14 cellular contexts compared by ENCODE assay signal in genomic region chr2:135870571-135870970, GRCh38. TPM values are rescaled to one million over a fixed set of nuclear protein-coding genes. Genes with fewer than 3 reads are reported as not detected.
DNase-seq lines count a peak whose midpoint lies in the region; ATAC-seq and TF ChIP-seq lines count a peak whose summit lies in the region.
"Had no signal": no experiment of that assay in that cellular context is flagged by ENCODE, and none has a peak within 500 bp of the region (broad histone marks: within the 10 kb centered on the region; RNA-seq: fewer than 3 reads in every experiment).

No MANE protein-coding gene starts in this region.

- H3K27me3 Mint-ChIP-seq in T-helper 2 cell treated with Interferon-gamma antibody and Interleukin-4, amounts not matched to agents 5 μg/mL and 100 μg/mL, for 36 hours (ENCODE audit: low read depth): no peaks in the 10 kb centered on the region
- H3K27me3 Mint-ChIP-seq: naive thymus-derived CD4-positive, alpha-beta T cell had no signal

- peak overlapping the region; percentile 8 for H3K4me3 Mint-ChIP-seq in T-helper 2 cell treated with Interferon-gamma antibody and Interleukin-4, amounts not matched to agents 5 μg/mL and 100 μg/mL, for 36 hours
- H3K4me3 Mint-ChIP-seq: naive thymus-derived CD4-positive, alpha-beta T cell had no signal

- dilution Hi-C loops in mammary epithelial cell (cut with HindIII; ENCODE audit: low sequenced_read_pairs): no loop called here

- TF ChIP-seq POLR2A in Peyer's patch (IDR thresholded peaks at IDR 0.05): no peak

- 100% methylated on average over 1 of the region's 1 CpG for WGBS in mammary epithelial cell (ENCODE audit: low coverage, missing lambda C conversion rate)

- TF ChIP-seq CTCF in GM12865 (IDR thresholded peaks at IDR 0.05; ENCODE audit: insufficient read depth, low read depth, low read length, missing control alignments): no peak
- TF ChIP-seq CTCF in mammary epithelial cell (conservative IDR thresholded peaks at IDR 0.05 in 1 of 2, IDR thresholded peaks at IDR 0.05 in 1 of 2; ENCODE audit: extremely low read depth in 1 of 2, insufficient read depth in 1 of 2, low read depth in 1 of 2, low read length in 2 of 2): no peak
- no peak for TF ChIP-seq CTCF in Peyer's patch (IDR thresholded peaks at IDR 0.05)

- H3K4me2 ChIP-seq in mammary epithelial cell (ENCODE audit: insufficient read depth, low read depth, low read length): no peak overlapping the region

- H3K79me2 ChIP-seq in mammary epithelial cell (ENCODE audit: insufficient read depth, low read length): peaks cover 29% of the 10 kb centered on the region

- BruUV-seq in mammary epithelial cell (replicated peaks; lab: Mats Ljungman, UMichigan): no TSS peak

- intact Hi-C loops in mammary epithelial cell (cut with micrococcal nuclease): no loop called here

- no peaks in the 10 kb centered on the region for H3K9me3 Mint-ChIP-seq in T-helper 2 cell treated with Interferon-gamma antibody and Interleukin-4, amounts not matched to agents 5 μg/mL and 100 μg/mL, for 36 hours
- H3K9me3 Mint-ChIP-seq: naive thymus-derived CD4-positive, alpha-beta T cell had no signal

- H3K27me3 ChIP-seq in mammary epithelial cell (ENCODE audit: insufficient read depth, low read length) (no peaks in the 10 kb centered on the region), Peyer's patch (no peaks in the 10 kb centered on the region)
- H3K27me3 ChIP-seq: cardiac muscle cell had no signal

- H3K27ac Mint-ChIP-seq in T-helper 2 cell treated with Interferon-gamma antibody and Interleukin-4, amounts not matched to agents 5 μg/mL and 100 μg/mL, for 36 hours: peak overlapping the region; percentile 73

- CTCF ChIA-PET in mammary epithelial cell (lab: Charles Lee; ENCODE audit: low non-redundant PET): no interaction called here

- peaks cover 52% of the 10 kb centered on the region for H3K4me1 Mint-ChIP-seq in T-helper 2 cell treated with Interferon-gamma antibody and Interleukin-4, amounts not matched to agents 5 μg/mL and 100 μg/mL, for 36 hours (ENCODE audit: low read depth)

- H3K27ac ChIP-seq in mammary epithelial cell (ENCODE audit: insufficient read depth, low read depth, low read length) (no peak overlapping the region), Peyer's patch (no peak overlapping the region)
- H3K27ac ChIP-seq: cardiac muscle cell had no signal

- H2AFZ ChIP-seq in mammary epithelial cell (ENCODE audit: low read depth, low read length): no peak overlapping the region

- no peak overlapping the region for H3K4me3 ChIP-seq in GM12865 (ENCODE audit: low read depth, low read length)
- no peak overlapping the region for H3K4me3 ChIP-seq in mammary epithelial cell (replicated peaks in 1 of 3; ENCODE audit: insufficient read depth in 1 of 3, low read depth in 2 of 3, low read length in 3 of 3)
- H3K4me3 ChIP-seq in Peyer's patch: no peak overlapping the region
- H3K4me3 ChIP-seq: cardiac muscle cell had no signal

- H3K36me3 ChIP-seq in mammary epithelial cell (ENCODE audit: insufficient read depth, low read length): peaks cover 30% of the 10 kb centered on the region
- H3K36me3 ChIP-seq in Peyer's patch: peaks cover 0 to 22% (median 0%) of the 10 kb centered on the region in 3 donors

- peak; percentile 41 for ATAC-seq in GM18909 (IDR thresholded peaks at IDR 0.05; ENCODE audit: poor library complexity, unreplicated experiment)
- ATAC-seq in HG02852 (IDR thresholded peaks at IDR 0.05; ENCODE audit: unreplicated experiment): peak; percentile 84
- ATAC-seq: left cardiac atrium; naive thymus-derived CD4-positive, alpha-beta T cell had no signal

- H3K36me3 Mint-ChIP-seq in T-helper 2 cell treated with Interferon-gamma antibody and Interleukin-4, amounts not matched to agents 5 μg/mL and 100 μg/mL, for 36 hours (ENCODE audit: low read depth): peaks cover 75% of the 10 kb centered on the region

- no peaks in the 10 kb centered on the region for H4K20me1 ChIP-seq in mammary epithelial cell (ENCODE audit: insufficient read depth, low read length)

- H3K9me3 ChIP-seq in mammary epithelial cell (replicated peaks; ENCODE audit: insufficient read depth, low read length) (no peaks in the 10 kb centered on the region), Peyer's patch (no peaks in the 10 kb centered on the region)

- peak; percentile 28 for DNase-seq in GM12865 (ENCODE audit: low read depth)
- DNase-seq in T-helper 2 cell treated with Interferon-gamma antibody and Interleukin-4, amounts not matched to agents 5 μg/mL and 100 μg/mL, for 36 hours (ENCODE audit: low spot score): no peak
- no peak for DNase-seq in mammary epithelial cell
- no peak for DNase-seq in DMS53 treated with DMSO at 0.1 percent for 48 hours (lab: John Stamatoyannopoulos, UW; ENCODE audit: unreplicated experiment)
- no peak for DNase-seq in NCI-H345 (lab: John Stamatoyannopoulos, UW)
- no peak for DNase-seq in Peyer's patch
- DNase-seq: glutamatergic neuron; left cardiac atrium; naive thymus-derived CD4-positive, alpha-beta T cell; NCI-H1694 treated with DMSO at 0.1 percent for 48 hours; SIG-M5 had no signal

- H3K9ac ChIP-seq in mammary epithelial cell (ENCODE audit: insufficient read depth, low read length): no peak overlapping the region

- in situ Hi-C loops in mammary epithelial cell (cut with MboI; ENCODE audit: low sequenced_read_pairs in 2 of 2): no loop called here

- H3K4me1 ChIP-seq in mammary epithelial cell (ENCODE audit: insufficient read depth, low read length) (peaks cover 10% of the 10 kb centered on the region), Peyer's patch (peaks cover 0 to 8% (median 5%) of the 10 kb centered on the region in 4 donors)

RNA-seq across cellular contexts. Expression of gene MCM6, which starts 5.7 kb away (rescaled TPM):
- total RNA-seq in mammary epithelial cell (10 to 100 TPM; 15.2 to 39.0 TPM), Peyer's patch (10 to 100 TPM in 3 of 4 donors, 1 to 10 TPM in 1; 8.8 to 38.8 (median 14.5) TPM)
- polyA plus RNA-seq in mammary epithelial cell: 47.1 TPM
- 65.9 TPM for polyA minus RNA-seq in mammary epithelial cell

RNA-seq across cellular contexts. Expression of gene LCT, which starts 33.6 kb away (rescaled TPM):
- total RNA-seq in mammary epithelial cell: not detected
- polyA plus RNA-seq in mammary epithelial cell: 0.01 TPM
- not detected for polyA minus RNA-seq in mammary epithelial cell
- 10 to 100 TPM; 12.6 to 73.5 (median 25.5) TPM for total RNA-seq in Peyer's patch
- total RNA-seq: left cardiac atrium had no signal
- polyA plus RNA-seq: cardiac muscle cell; naive thymus-derived CD4-positive, alpha-beta T cell had no signal

Comparison
In these comparisons a context has a peak if more than half of its experiments do, and no peak if none do; other contexts are left out.
1. RNA of gene LCT, which starts 33.6 kb away (total RNA-seq): 12.6 to 73.5 TPM in Peyer's patch; not detected in mammary epithelial cell; every median in the first group is over 10 times any median in the second.